In the genomic region with DNA sequence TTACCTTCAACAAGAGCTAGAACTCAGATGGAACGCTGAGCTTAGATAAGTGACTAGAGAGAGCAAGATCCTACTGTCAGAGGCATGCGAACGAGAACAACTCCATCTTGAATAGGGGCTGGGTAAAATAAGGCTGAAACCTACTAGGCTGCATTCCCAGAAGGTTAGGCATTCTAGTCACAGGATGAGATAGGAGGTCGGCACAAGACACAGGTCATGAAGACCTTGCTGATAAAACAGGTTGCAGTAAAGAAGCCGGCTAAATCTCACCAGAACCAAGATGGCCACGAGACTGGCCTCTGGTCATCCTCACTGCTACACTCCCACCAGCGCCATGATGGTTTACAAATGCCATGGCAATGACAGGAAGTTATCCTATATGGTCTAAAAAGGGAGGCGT, we compare ENCODE assay signal across 12 cellular contexts. TPM values are rescaled to one million over a fixed set of nuclear protein-coding genes. Genes with fewer than 3 reads are reported as not detected.
DNase-seq lines count a peak whose midpoint lies in the region; ATAC-seq and TF ChIP-seq lines count a peak whose summit lies in the region.
"Had no signal": no experiment of that assay in that cellular context is flagged by ENCODE, and none has a peak within 500 bp of the region (broad histone marks: within the 10 kb centered on the region; RNA-seq: fewer than 3 reads in every experiment).

No MANE protein-coding gene starts in this region.

- H3K27ac Mint-ChIP-seq in chondrocyte (ENCODE audit: unreplicated experiment) (peak overlapping the region; percentile 95), mesothelial cell of epicardium (peak overlapping the region; percentile 99)

- 86 to 90% (median 88%) methylated on average over 8 of the region's 8 CpGs for WGBS in stomach, 5 donors

- H3K9me3 Mint-ChIP-seq in chondrocyte (ENCODE audit: low read depth) = peaks cover 2% of the 10 kb centered on the region
- peaks cover 10% of the 10 kb centered on the region for H3K9me3 Mint-ChIP-seq in mesothelial cell of epicardium

- peaks cover 59% of the 10 kb centered on the region for H3K4me1 Mint-ChIP-seq in chondrocyte (ENCODE audit: low read depth)
- H3K4me1 Mint-ChIP-seq in mesothelial cell of epicardium = peaks cover 59% of the 10 kb centered on the region

- H3K27me3 ChIP-seq in HUES6 (ENCODE audit: control insufficient read depth, insufficient read depth, low read length) (no peaks in the 10 kb centered on the region), stomach (no peaks in the 10 kb centered on the region), colonic mucosa (no peaks in the 10 kb centered on the region)

- peaks cover 37% of the 10 kb centered on the region for H3K4me1 ChIP-seq in HUES6 (ENCODE audit: control insufficient read depth, insufficient read depth, low read length)
- peaks cover 0 to 6% (median 3%) of the 10 kb centered on the region in 4 donors for H3K4me1 ChIP-seq in stomach
- no peaks in the 10 kb centered on the region for H3K4me1 ChIP-seq in colonic mucosa

- H3K27ac ChIP-seq in HUES6 (ENCODE audit: low read depth, low read length) (peak overlapping the region; percentile 96), stomach (peak overlapping the region in 4 of 5 donors; percentile 45 to 82 (median 59)), colonic mucosa (no peak overlapping the region)
- H3K27ac ChIP-seq: KMS-11 had no signal

- ATAC-seq in HG03469 (IDR thresholded peaks at IDR 0.05; ENCODE audit: unreplicated experiment) = no peak

- intact Hi-C loops in stomach (cut with DNase I; ENCODE audit: low total_unique reads) = no loop called here
- intact Hi-C loops in colonic mucosa (cut with DNase I) = no loop called here

- DNase-seq in chondrocyte (ENCODE audit: low spot score) = no peak
- DNase-seq in mesothelial cell of epicardium (ENCODE audit: low spot score in 2 of 2, unreplicated experiment in 2 of 2) = no peak
- DNase-seq in stomach = no peak
- no peak for DNase-seq in RKO (ENCODE audit: low spot score)
- no peak for DNase-seq in colonic mucosa
- no peak for DNase-seq in activated gamma-delta T cell (lab: John Stamatoyannopoulos, UW)
- DNase-seq: DMS53, glutamatergic neuron, NCI-H345 had no signal

- no peak for TF ChIP-seq CTCF in chondrocyte (IDR thresholded peaks at IDR 0.05)
- no peak for TF ChIP-seq CTCF in mesothelial cell of epicardium (IDR thresholded peaks at IDR 0.05; ENCODE audit: unreplicated experiment)
- TF ChIP-seq CTCF in stomach (IDR thresholded peaks at IDR 0.05) = no peak
- no peak for TF ChIP-seq CTCF in colonic mucosa (IDR thresholded peaks at IDR 0.05)

- H3K9ac ChIP-seq in HUES6 (ENCODE audit: low read length) (peak overlapping the region; percentile 83), colonic mucosa (ENCODE audit: low read depth in 2 of 2, low read length in 2 of 2) (no peak overlapping the region)
- H3K9ac ChIP-seq: KMS-11 had no signal

- H3K36me3 ChIP-seq in HUES6 (ENCODE audit: control insufficient read depth, insufficient read depth, low read length) (peaks cover 3% of the 10 kb centered on the region; the same call in 1 of the 2 replicates), stomach (no peaks in the 10 kb centered on the region), colonic mucosa (no peaks in the 10 kb centered on the region)

- TF ChIP-seq POLR2A in stomach (IDR thresholded peaks at IDR 0.05) = no peak

- no peak for TF ChIP-seq EP300 in stomach (IDR thresholded peaks at IDR 0.05)

- no peak overlapping the region for H3K4me3 ChIP-seq in HUES6 (ENCODE audit: low read depth, low read length)
- H3K4me3 ChIP-seq in stomach = no peak overlapping the region
- H3K4me3 ChIP-seq in colonic mucosa = no peak overlapping the region

- H3K9me3 ChIP-seq in HUES6 (ENCODE audit: control insufficient read depth, insufficient read depth, low read depth, low read length) (peaks cover 7% of the 10 kb centered on the region), stomach (peaks cover 0 to 3% (median 0%) of the 10 kb centered on the region in 4 donors), colonic mucosa (no peaks in the 10 kb centered on the region)

- H3K27me3 Mint-ChIP-seq in chondrocyte (ENCODE audit: low read depth) = no peaks in the 10 kb centered on the region
- no peaks in the 10 kb centered on the region for H3K27me3 Mint-ChIP-seq in mesothelial cell of epicardium (ENCODE audit: low read depth)

- H3K36me3 Mint-ChIP-seq in chondrocyte (ENCODE audit: low read depth) (no peaks in the 10 kb centered on the region), mesothelial cell of epicardium (peaks cover 2% of the 10 kb centered on the region)

- H3K4me3 Mint-ChIP-seq in chondrocyte (ENCODE audit: unreplicated experiment) = no peak overlapping the region
- H3K4me3 Mint-ChIP-seq in mesothelial cell of epicardium = no peak overlapping the region

RNA-seq across cellular contexts. Expression of gene PLEKHG3, which starts 59.6 kb away (rescaled TPM):
- total RNA-seq in chondrocyte = 46.3 to 133 TPM (median 131 TPM) in 3 replicates
- 141 to 142 TPM (median 142 TPM) in 3 replicates for total RNA-seq in mesothelial cell of epicardium
- total RNA-seq in stomach = 100 to 1,000 TPM in 1 of 5 donors, 10 to 100 TPM in 4; 25.3 to 292 (median 27.2) TPM
- polyA plus RNA-seq in stomach = 10 to 100 TPM in 1 of 3 donors, 1 to 10 TPM in 2; 7.3 to 24.8 (median 9.2) TPM
- 100 to 1,000 TPM in 1 of 2 donors, 10 to 100 TPM in 1; 78.8 to 106 TPM for total RNA-seq in colonic mucosa
